Comparison of ENCODE assay signal across 7 cellular contexts in genomic region chr17:10617120-10617505, GRCh38.
"Had no signal": no experiment of that assay in that cellular context is flagged by ENCODE, and none has a peak within 500 bp of the region (broad histone marks: within the 10 kb centered on the region; RNA-seq: fewer than 3 reads in every experiment).

No MANE protein-coding gene starts in this region.

- H3K9me3 ChIP-seq: heart left ventricle, prostate gland, right lobe of liver, tibial artery, upper lobe of left lung, vagina had no signal

- H3K27ac ChIP-seq: heart left ventricle, parathyroid adenoma, prostate gland, right lobe of liver, upper lobe of left lung, vagina had no signal

- H3K36me3 ChIP-seq: heart left ventricle, prostate gland, right lobe of liver, tibial artery, upper lobe of left lung, vagina had no signal

- H3K79me2 ChIP-seq: parathyroid adenoma had no signal

- H3K27me3 ChIP-seq: heart left ventricle, right lobe of liver, tibial artery, upper lobe of left lung, vagina had no signal

- H3K4me3 ChIP-seq: heart left ventricle, prostate gland, right lobe of liver, tibial artery, upper lobe of left lung, vagina had no signal

- H3K4me1 ChIP-seq: parathyroid adenoma, prostate gland, right lobe of liver had no signal

- H3K9ac ChIP-seq: parathyroid adenoma had no signal
